Comparison of ENCODE assay signal across 12 cellular contexts in the genomic region with DNA sequence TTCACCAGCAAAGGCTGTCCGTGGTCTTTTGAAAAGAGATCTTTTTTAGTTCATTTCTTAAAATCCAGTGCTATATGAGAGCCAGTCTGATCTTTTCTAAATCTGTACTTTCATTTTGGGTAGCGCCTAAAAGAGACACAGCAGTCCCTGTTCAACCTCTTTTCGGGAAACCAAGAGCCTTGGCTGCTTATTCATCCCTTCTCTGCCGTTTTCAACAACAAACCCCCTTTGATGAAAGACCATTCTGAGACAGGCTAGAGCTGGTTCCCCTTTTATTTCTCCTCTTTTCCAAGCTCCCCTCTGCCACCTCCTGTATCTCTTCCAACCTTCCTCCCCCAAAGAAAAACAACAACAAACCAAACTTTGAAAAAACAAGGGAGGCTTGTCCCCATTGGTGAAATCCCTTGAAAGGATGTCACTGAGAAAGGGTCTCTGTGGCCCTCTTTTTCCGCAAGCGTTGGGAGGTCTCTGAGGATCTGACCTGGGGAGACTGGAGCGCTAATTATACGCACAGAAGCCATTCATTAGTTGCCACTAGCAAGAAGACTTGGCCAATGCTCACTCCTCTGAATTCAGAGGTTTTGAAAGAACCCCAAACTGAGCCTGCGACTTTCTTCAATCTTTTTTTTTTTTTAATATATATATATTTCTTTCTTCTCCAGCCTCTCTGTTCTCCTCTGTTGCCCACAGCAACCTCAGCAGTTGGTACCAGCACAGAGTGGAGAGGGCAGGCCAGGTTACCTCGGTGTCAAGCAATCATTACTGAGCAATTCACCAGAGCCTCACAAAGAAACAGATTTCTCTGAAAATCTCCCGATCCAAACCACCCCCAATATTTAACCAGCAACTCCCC.
A peak's percentile ranks its signal among the peaks of the same experiment; 100 is the strongest.
DNase-seq lines count a peak whose midpoint lies in the region; ATAC-seq, FAIRE-seq and TF ChIP-seq lines count a peak whose summit lies in the region.
"Had no signal": no experiment of that assay in that cellular context is flagged by ENCODE, and none has a peak within 500 bp of the region (broad histone marks: within the 10 kb centered on the region; RNA-seq: fewer than 3 reads in every experiment).

No MANE protein-coding gene starts in this region.

- TF ChIP-seq EP300 in HepG2 (IDR thresholded peaks at IDR 0.05; ENCODE audit: low read depth in 2 of 2, low read length in 2 of 2): no peak
- no peak for TF ChIP-seq EP300 in HepG2 (CRISPR knock-in tag; IDR thresholded peaks at IDR 0.05; ENCODE audit: borderline replicate concordance)

- no peak overlapping the region for H3K27ac ChIP-seq in HepG2 (ENCODE audit: extremely low read length, insufficient read depth, low read length)
- no peak overlapping the region for H3K27ac ChIP-seq in right lobe of liver
- peak overlapping the region; percentile 38 for H3K27ac ChIP-seq in brain microvascular endothelial cell
- H3K27ac ChIP-seq in naive thymus-derived CD4-positive, alpha-beta T cell (ENCODE audit: low read depth, low read length): peak overlapping the region; percentile 77
- H3K27ac ChIP-seq in vagina: peak overlapping the region; percentile 25
- H3K27ac ChIP-seq: tibial artery had no signal

- in situ Hi-C loops in HepG2 (cut with HindIII; ENCODE audit: extremely low pct_ligation_motif_present, low pct_unique_long_range_greater_than_20kb): no loop called here
- in situ Hi-C loops in brain microvascular endothelial cell (cut with HindIII; ENCODE audit: low pct_ligation_motif_present, low sequenced_read_pairs): loop anchor here (25.0 kb wide), 1 partner anchor 134 kb away; no protein-coding TSS in a partner anchor

- TF ChIP-seq POLR2A in HepG2 (IDR thresholded peaks at IDR 0.05; ENCODE audit: insufficient read depth in 1 of 2, low read depth in 2 of 2, low read length in 2 of 2): no peak
- TF ChIP-seq POLR2A in right lobe of liver (IDR thresholded peaks at IDR 0.05): no peak
- TF ChIP-seq POLR2A in vagina (IDR thresholded peaks at IDR 0.05): no peak

- intact Hi-C loops in HepG2 (cut with micrococcal nuclease; ENCODE audit: unreplicated experiment) (no loop called here), right lobe of liver (cut with DNase I) (loop anchor here in 1 of 2 donors (5.0 kb wide), 1 partner anchor 101 kb away; a partner anchor contains a TSS), vagina (cut with DNase I) (loop anchor here (10.0 kb wide), 1 partner anchor 104 kb away; a partner anchor contains a TSS)
- intact Hi-C loops in naive thymus-derived CD4-positive, alpha-beta T cell (cut with micrococcal nuclease): loop anchor here (5.0 kb wide), 2 partner anchors 124 to 209 kb away; no protein-coding TSS in a partner anchor

- H3K4me3 Mint-ChIP-seq in naive thymus-derived CD4-positive, alpha-beta T cell: peak overlapping the region; percentile 70 to 91 (median 82)

- 50% methylated on average over 11 of the region's 11 CpGs for WGBS in HepG2 (ENCODE audit: low lambda C conversion rate)
- WGBS in right lobe of liver (ENCODE audit: insufficient coverage, low coverage, low lambda C conversion rate, missing lambda C conversion rate): 79% methylated on average over 10 of the region's 11 CpGs

- peak overlapping the region; percentile 89 to 99 (median 96) for H3K27ac Mint-ChIP-seq in naive thymus-derived CD4-positive, alpha-beta T cell

- TF ChIP-seq RAD21 in HepG2 (CRISPR knock-in tag; IDR thresholded peaks at IDR 0.05): no peak

- H3K4me1 ChIP-seq in HepG2 (ENCODE audit: insufficient read depth, low read length) (peaks cover 9% of the 10 kb centered on the region; the same call in 1 of the 2 replicates), right lobe of liver (no peaks in the 10 kb centered on the region), vagina (peaks cover 50% of the 10 kb centered on the region)
- H3K4me1 ChIP-seq in naive thymus-derived CD4-positive, alpha-beta T cell (ENCODE audit: control insufficient read depth in 2 of 2, insufficient read depth in 2 of 2, low read length in 2 of 2): peaks cover 44 to 65% of the 10 kb centered on the region in 2 donors

- no peaks in the 10 kb centered on the region for H4K20me1 ChIP-seq in HepG2 (ENCODE audit: insufficient read depth, low read length)

- no peaks in the 10 kb centered on the region for H3K27me3 ChIP-seq in HepG2 (ENCODE audit: control insufficient read depth in 1 of 2, insufficient read depth in 2 of 2, low read length in 2 of 2)
- no peaks in the 10 kb centered on the region for H3K27me3 ChIP-seq in right lobe of liver
- no peaks in the 10 kb centered on the region for H3K27me3 ChIP-seq in brain microvascular endothelial cell (replicated peaks)
- no peaks in the 10 kb centered on the region for H3K27me3 ChIP-seq in naive thymus-derived CD4-positive, alpha-beta T cell (ENCODE audit: control insufficient read depth in 2 of 2, insufficient read depth in 2 of 2, low read length in 2 of 2)
- H3K27me3 ChIP-seq in vagina: no peaks in the 10 kb centered on the region
- H3K27me3 ChIP-seq: tibial artery had no signal

- H3K79me2 ChIP-seq in HepG2 (ENCODE audit: insufficient read depth, low read length): no peaks in the 10 kb centered on the region

- H2AFZ ChIP-seq in HepG2 (ENCODE audit: low read length): no peak overlapping the region

- H3K9me3 ChIP-seq in HepG2 (ENCODE audit: low read length): no peaks in the 10 kb centered on the region
- no peaks in the 10 kb centered on the region for H3K9me3 ChIP-seq in right lobe of liver
- no peaks in the 10 kb centered on the region for H3K9me3 ChIP-seq in naive thymus-derived CD4-positive, alpha-beta T cell (ENCODE audit: control insufficient read depth in 2 of 3, low read length in 3 of 3)
- no peaks in the 10 kb centered on the region for H3K9me3 ChIP-seq in vagina
- H3K9me3 ChIP-seq: tibial artery had no signal

- H3K4me3 ChIP-seq in HepG2 (replicated peaks in 1 of 3; ENCODE audit: insufficient read depth in 1 of 3, low read depth in 2 of 3, low read length in 3 of 3) (no peak overlapping the region), right lobe of liver (no peak overlapping the region), brain microvascular endothelial cell (ENCODE audit: low read depth, low read length) (no peak overlapping the region), vagina (no peak overlapping the region)
- H3K4me3 ChIP-seq in naive thymus-derived CD4-positive, alpha-beta T cell (ENCODE audit: low read length): peak overlapping the region; percentile 54
- H3K4me3 ChIP-seq: tibial artery had no signal

- TF ChIP-seq CTCF in HepG2 (CRISPR knock-in tag; IDR thresholded peaks at IDR 0.05) (no peak), right lobe of liver (IDR thresholded peaks at IDR 0.05) (no peak), brain microvascular endothelial cell (IDR thresholded peaks at IDR 0.05; ENCODE audit: low read depth, low read length, missing control alignments) (no peak), vagina (IDR thresholded peaks at IDR 0.05) (no peak)

- POLR2A ChIA-PET in HepG2 (lab: Yijun Ruan, JAX): no interaction called here
- POLR2A ChIA-PET in naive thymus-derived CD4-positive, alpha-beta T cell (lab: Charles Lee): interaction anchor here (0.6 to 8.8 kb wide), 8 partner anchors 9 to 882 kb away, joined by 3 to 176 read pairs (median 4); a partner anchor contains a TSS

- CTCF ChIA-PET in HepG2 (lab: Yijun Ruan, JAX; ENCODE audit: low intra/inter-chr PET ratio, low total read pairs): no interaction called here
- CTCF ChIA-PET in naive thymus-derived CD4-positive, alpha-beta T cell (lab: Charles Lee): interaction anchor here (1.0 to 8.4 kb wide), 6 partner anchors 22 to 210 kb away, joined by 3 to 180 read pairs (median 4); a partner anchor contains a TSS

- H3K4me1 Mint-ChIP-seq in naive thymus-derived CD4-positive, alpha-beta T cell: peaks cover 48 to 96% (median 79%) of the 10 kb centered on the region in 7 donors

- no peak overlapping the region for H3K9ac ChIP-seq in HepG2 (ENCODE audit: insufficient read depth, low read depth, low read length)

- peaks cover 0 to 4% (median 0%) of the 10 kb centered on the region in 5 donors for H3K36me3 Mint-ChIP-seq in naive thymus-derived CD4-positive, alpha-beta T cell

- ATAC-seq in HepG2 (no peak), right lobe of liver (no peak), GM21367 (IDR thresholded peaks at IDR 0.05; ENCODE audit: unreplicated experiment) (no peak), GM21447 (IDR thresholded peaks at IDR 0.05; ENCODE audit: unreplicated experiment) (no peak)
- peak; percentile 33 for ATAC-seq in naive thymus-derived CD4-positive, alpha-beta T cell

- no peaks in the 10 kb centered on the region for H3K36me3 ChIP-seq in HepG2 (replicated peaks in 1 of 2; ENCODE audit: control insufficient read depth in 1 of 2, insufficient read depth in 2 of 2, low read length in 2 of 2)
- H3K36me3 ChIP-seq in right lobe of liver: no peaks in the 10 kb centered on the region
- H3K36me3 ChIP-seq in brain microvascular endothelial cell (replicated peaks): no peaks in the 10 kb centered on the region
- no peaks in the 10 kb centered on the region for H3K36me3 ChIP-seq in naive thymus-derived CD4-positive, alpha-beta T cell (ENCODE audit: control insufficient read depth in 2 of 3, insufficient read depth in 3 of 3, low read length in 3 of 3)
- no peaks in the 10 kb centered on the region for H3K36me3 ChIP-seq in vagina
- H3K36me3 ChIP-seq: tibial artery had no signal

- H3K4me2 ChIP-seq in HepG2 (ENCODE audit: low read depth, low read length): peak overlapping the region; percentile 18; the same call in 1 of the 2 replicates

- peaks cover 0 to 3% (median 0%) of the 10 kb centered on the region in 11 donors for H3K9me3 Mint-ChIP-seq in naive thymus-derived CD4-positive, alpha-beta T cell

- H3K27me3 Mint-ChIP-seq in naive thymus-derived CD4-positive, alpha-beta T cell: no peaks in the 10 kb centered on the region

- no TSS peak for BruUV-seq in HepG2 (replicated peaks; lab: Mats Ljungman, UMichigan)

- no peak for FAIRE-seq in HepG2 (lab: Jason Lieb, UNC)
- FAIRE-seq: colon had no signal

- DNase-seq in HepG2 (ENCODE audit: low spot score): no peak
- DNase-seq in right lobe of liver: no peak
- no peak for DNase-seq in brain microvascular endothelial cell
- DNase-seq in naive thymus-derived CD4-positive, alpha-beta T cell: peak in 2 of 9 donors; percentile 13 to 40
- DNase-seq in vagina (ENCODE audit: extremely low spot score in 2 of 2): no peak
- DNase-seq in T-helper 9 cell: no peak
- DNase-seq: activated CD4-positive, CD25-positive, alpha-beta regulatory T cell; NCI-H774; tibial artery had no signal

TF ChIP-seq in HepG2, 621 proteins besides CTCF, POLR2A, EP300 and RAD21 (continues in another document):
- TF ChIP-seq ZNF674 (CRISPR knock-in tag; IDR thresholded peaks at IDR 0.05; ENCODE audit: low read depth) (no peak), HOXA5 (CRISPR knock-in tag; IDR thresholded peaks at IDR 0.05) (no peak), ZNF143 (CRISPR knock-in tag; IDR thresholded peaks at IDR 0.05) (no peak), RFX1 (IDR thresholded peaks at IDR 0.05) (no peak), ZNF251 (CRISPR knock-in tag; IDR thresholded peaks at IDR 0.05) (no peak), RXRB (CRISPR knock-in tag; IDR thresholded peaks at IDR 0.05; ENCODE audit: borderline replicate concordance) (no peak)

Comparison
In these comparisons a context has a peak if more than half of its experiments do, and no peak if none do; other contexts are left out.
1. H3K27ac ChIP-seq: peak in brain microvascular endothelial cell (single experiment), naive thymus-derived CD4-positive, alpha-beta T cell (single experiment) and vagina (single experiment); none in HepG2 (single experiment) and right lobe of liver (0 of 3).